ENCODE assay signal across 10 cellular contexts in the genomic region with DNA sequence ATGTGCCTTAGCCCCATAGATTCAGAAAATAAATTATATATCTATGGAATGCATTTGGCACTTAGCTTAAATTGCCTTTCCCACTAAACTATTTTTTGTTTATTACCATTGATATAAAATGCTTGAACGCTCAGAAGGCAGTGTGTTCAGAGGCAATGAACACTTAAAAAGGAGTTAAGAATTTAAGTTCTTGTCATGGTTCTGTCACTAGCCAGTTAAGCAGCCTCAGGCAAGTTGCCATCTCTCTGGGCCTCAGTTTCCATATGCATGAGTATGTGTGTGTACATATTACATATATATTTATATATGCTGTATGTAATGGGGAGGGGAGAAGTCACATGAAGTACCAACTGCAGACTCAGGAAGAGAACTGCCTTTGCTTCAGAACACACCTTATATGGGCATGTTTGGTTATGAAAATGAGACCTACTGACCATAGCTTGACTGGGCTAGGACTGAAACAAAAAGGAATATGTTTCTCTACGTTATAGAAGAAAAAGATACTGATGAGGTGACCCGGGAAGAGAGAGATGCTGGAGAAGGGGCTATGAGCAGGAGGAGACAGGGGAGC.
DNase-seq lines count a peak whose midpoint lies in the region; ATAC-seq and TF ChIP-seq lines count a peak whose summit lies in the region.
"Had no signal": no experiment of that assay in that cellular context is flagged by ENCODE, and none has a peak within 500 bp of the region (broad histone marks: within the 10 kb centered on the region; RNA-seq: fewer than 3 reads in every experiment).

No MANE protein-coding gene starts in this region.

- no peaks in the 10 kb centered on the region for H3K9me3 ChIP-seq in PC-3 (ENCODE audit: low read length)

- H3K36me3 ChIP-seq in PC-3 (ENCODE audit: low read depth, low read length), result no peaks in the 10 kb centered on the region

- H3K27me3 ChIP-seq in PC-3 (ENCODE audit: low read length), result no peaks in the 10 kb centered on the region

- H3K27ac ChIP-seq in PC-3 (ENCODE audit: low read length), result peak overlapping the region; percentile 21; the same call in 1 of the 2 replicates
- H3K27ac ChIP-seq: VCaP had no signal

- no peaks in the 10 kb centered on the region for H3K9me2 ChIP-seq in PC-3 (replicated peaks; ENCODE audit: low read length)

- H3K4me2 ChIP-seq in PC-3 (ENCODE audit: low read length), result peak overlapping the region; percentile 46

- intact Hi-C loops in PC-3 (cut with micrococcal nuclease), result loop anchor here (5.0 kb wide), 3 partner anchors 102 to 258 kb away; no protein-coding TSS in a partner anchor

- H3K9me3 Mint-ChIP-seq in progenitor cell of endocrine pancreas (ENCODE audit: low read depth), result peaks cover 4% of the 10 kb centered on the region
- H3K9me3 Mint-ChIP-seq in activated T-cell treated with anti-CD3 and anti-CD28 coated beads, Interleukin-2, amount 50 U/mL, for 4 hours, result no peaks in the 10 kb centered on the region

- H2AFZ ChIP-seq in PC-3 (ENCODE audit: low read length), result no peak overlapping the region

- POLR2A ChIA-PET in PC-3 (lab: Charles Lee; ENCODE audit: unreplicated experiment), result no interaction called here

- CTCF ChIA-PET in PC-3 (lab: Charles Lee), result no interaction called here

- no peaks in the 10 kb centered on the region for H3F3A ChIP-seq in PC-3 (ENCODE audit: low read length, unreplicated experiment)

- no peak overlapping the region for H3K9ac ChIP-seq in PC-3 (ENCODE audit: low read length)

- H3K27ac Mint-ChIP-seq in progenitor cell of endocrine pancreas, result peak overlapping the region; percentile 33
- H3K27ac Mint-ChIP-seq: activated naive CD8-positive, alpha-beta T cell treated with anti-CD3 and anti-CD28 coated beads, Interleukin-2, amount 50 U/mL, for 24 hours had no signal

- H3K79me2 ChIP-seq in PC-3 (ENCODE audit: low read length), result no peaks in the 10 kb centered on the region

- no peaks in the 10 kb centered on the region for H4K20me1 ChIP-seq in PC-3 (ENCODE audit: low read length)

- no TSS peak for BruUV-seq in PC-3 (replicated peaks; lab: Mats Ljungman, UMichigan)

- no peaks in the 10 kb centered on the region for H3K36me3 Mint-ChIP-seq in progenitor cell of endocrine pancreas (ENCODE audit: insufficient read depth)
- no peaks in the 10 kb centered on the region for H3K36me3 Mint-ChIP-seq in activated T-cell treated with anti-CD3 and anti-CD28 coated beads, Interleukin-2, amount 50 U/mL, for 4 hours (ENCODE audit: insufficient read depth)

- peak; percentile 61 for ATAC-seq in GM19328 (IDR thresholded peaks at IDR 0.05; ENCODE audit: unreplicated experiment)
- peak; percentile 66 for ATAC-seq in HG02885 (IDR thresholded peaks at IDR 0.05; ENCODE audit: poor library complexity, unreplicated experiment)
- no peak for ATAC-seq in PC-3
- no peak for ATAC-seq in activated T-cell treated with anti-CD3 and anti-CD28 coated beads, Interleukin-2, amount 50 U/mL, for 4 hours
- ATAC-seq: activated naive CD8-positive, alpha-beta T cell treated with anti-CD3 and anti-CD28 coated beads, Interleukin-2, amount 50 U/mL, for 24 hours had no signal

- H3K4me1 Mint-ChIP-seq in progenitor cell of endocrine pancreas (ENCODE audit: low read depth), result peaks cover 12% of the 10 kb centered on the region
- H3K4me1 Mint-ChIP-seq in activated T-cell treated with anti-CD3 and anti-CD28 coated beads, Interleukin-2, amount 50 U/mL, for 4 hours (ENCODE audit: low read depth), result peaks cover 17% of the 10 kb centered on the region

- DNase-seq in PC-3 (peak; percentile 15), progenitor cell of endocrine pancreas (ENCODE audit: low spot score, unreplicated experiment) (no peak), superior temporal gyrus (ENCODE audit: extremely low spot score) (no peak), GM19238 (ENCODE audit: insufficient read length, low spot score) (no peak)
- DNase-seq in activated T-cell treated with anti-CD3 and anti-CD28 coated beads, Interleukin-2, amount 50 U/mL, for 4 hours, result no peak
- DNase-seq: activated naive CD8-positive, alpha-beta T cell treated with anti-CD3 and anti-CD28 coated beads, Interleukin-2, amount 50 U/mL, for 24 hours; stimulated activated CD4-positive, alpha-beta T cell treated with anti-CD3 and anti-CD28 coated beads, Interleukin-4, amount 100 ng/mL, for 1 hour had no signal

- no peaks in the 10 kb centered on the region for H3K27me3 Mint-ChIP-seq in progenitor cell of endocrine pancreas
- no peaks in the 10 kb centered on the region for H3K27me3 Mint-ChIP-seq in activated T-cell treated with anti-CD3 and anti-CD28 coated beads, Interleukin-2, amount 50 U/mL, for 4 hours (ENCODE audit: low read depth)
- H3K27me3 Mint-ChIP-seq: activated naive CD8-positive, alpha-beta T cell treated with anti-CD3 and anti-CD28 coated beads, Interleukin-2, amount 50 U/mL, for 24 hours had no signal

- peaks cover 44% of the 10 kb centered on the region for H3K4me1 ChIP-seq in PC-3 (ENCODE audit: insufficient read depth, low read length)

- H3K4me3 Mint-ChIP-seq in progenitor cell of endocrine pancreas (ENCODE audit: low read depth), result no peak overlapping the region
- no peak overlapping the region for H3K4me3 Mint-ChIP-seq in activated T-cell treated with anti-CD3 and anti-CD28 coated beads, Interleukin-2, amount 50 U/mL, for 4 hours
- H3K4me3 Mint-ChIP-seq: activated naive CD8-positive, alpha-beta T cell treated with anti-CD3 and anti-CD28 coated beads, Interleukin-2, amount 50 U/mL, for 24 hours had no signal

- TF ChIP-seq CTCF in PC-3 (conservative IDR thresholded peaks at IDR 0.05; ENCODE audit: low read depth, low read length) (no peak), progenitor cell of endocrine pancreas (IDR thresholded peaks at IDR 0.05; ENCODE audit: unreplicated experiment) (no peak)

- no peak overlapping the region for H3K4me3 ChIP-seq in PC-3 (ENCODE audit: low read length)

Comparison
In these comparisons a context has a peak if more than half of its experiments do, and no peak if none do; other contexts are left out.
1. ATAC-seq: peak in GM19328 (single experiment) and HG02885 (single experiment); none in PC-3 (single experiment) and activated T-cell treated with anti-CD3 and anti-CD28 coated beads, Interleukin-2, amount 50 U/mL, for 4 hours (0 of 2).